In the genomic region with DNA sequence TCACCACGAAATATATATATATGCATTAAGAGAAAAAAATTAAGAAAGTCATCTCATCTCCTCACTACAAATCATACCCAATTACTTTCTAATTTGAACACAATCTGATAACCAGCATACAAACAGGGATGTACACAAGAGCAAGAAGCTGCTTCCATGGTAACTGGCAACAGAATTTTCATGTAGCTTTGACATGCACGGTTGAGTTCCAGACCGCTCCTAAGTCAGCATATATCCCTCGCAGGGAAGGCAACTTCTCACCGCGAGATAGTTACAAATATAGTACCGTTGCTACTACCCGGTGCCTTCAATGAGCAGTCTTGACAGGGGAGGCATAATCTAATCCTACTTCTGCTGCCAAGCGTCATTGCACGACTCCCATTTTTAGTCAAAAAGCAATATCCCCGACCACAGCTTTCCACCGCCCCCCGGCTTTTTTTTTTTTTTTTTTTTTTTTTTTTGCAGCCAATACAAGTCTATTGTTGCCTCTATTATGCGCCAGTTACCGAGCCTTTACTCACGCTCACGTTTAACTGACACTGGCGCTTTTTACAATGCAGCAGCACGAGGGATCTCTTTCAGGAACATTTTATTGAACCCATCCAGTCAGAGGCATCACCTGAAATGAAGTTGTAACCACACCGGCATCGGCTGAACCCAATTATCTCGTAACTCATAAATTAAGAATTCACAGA, we compare ENCODE assay signal across 8 cellular contexts. TPM values are rescaled to one million over a fixed set of nuclear protein-coding genes. Genes with fewer than 3 reads are reported as not detected.
A peak's percentile ranks its signal among the peaks of the same experiment; 100 is the strongest.
DNase-seq lines count a peak whose midpoint lies in the region; TF ChIP-seq lines count a peak whose summit lies in the region.

No MANE protein-coding gene starts in this region.

- no peak for TF ChIP-seq CTCF in GM12864 (IDR thresholded peaks at IDR 0.05; ENCODE audit: low read depth, low read length, missing control alignments)
- TF ChIP-seq CTCF in NB4 (IDR thresholded peaks at IDR 0.05; ENCODE audit: low read depth, low read length) = no peak
- no peak for TF ChIP-seq CTCF in parathyroid adenoma (IDR thresholded peaks at IDR 0.05)

- H3K27me3 ChIP-seq in ectodermal cell (ENCODE audit: control insufficient read depth, insufficient read depth, low read length, poor library complexity, severe bottlenecking) (peaks cover 35% of the 10 kb centered on the region), parathyroid adenoma (ENCODE audit: control insufficient read depth, insufficient read depth, low read length) (no peaks in the 10 kb centered on the region)

- H3K9ac ChIP-seq in parathyroid adenoma = no peak overlapping the region

- H3K4me2 ChIP-seq in parathyroid adenoma (ENCODE audit: low read length) = peak overlapping the region; percentile 83

- peak overlapping the region; percentile 98 for H2AFZ ChIP-seq in parathyroid adenoma

- H3K36me3 ChIP-seq in ectodermal cell (ENCODE audit: control insufficient read depth, insufficient read depth, low read length) (no peaks in the 10 kb centered on the region), parathyroid adenoma (ENCODE audit: control insufficient read depth, insufficient read depth, low read length) (no peaks in the 10 kb centered on the region)

- 2 to 3% methylated on average over 21 of the region's 22 CpGs for WGBS in ectodermal cell, 2 experiments

- TF ChIP-seq POLR2A in NB4 (IDR thresholded peaks at IDR 0.05; ENCODE audit: extremely low read depth, insufficient read length) = no peak

- H3K79me2 ChIP-seq in parathyroid adenoma = no peaks in the 10 kb centered on the region

- H3K9me3 ChIP-seq in ectodermal cell (ENCODE audit: control insufficient read depth, low read length) = no peaks in the 10 kb centered on the region
- H3K9me3 ChIP-seq in parathyroid adenoma (ENCODE audit: control insufficient read depth, low read length) = no peaks in the 10 kb centered on the region

- peak overlapping the region; percentile 65 for H3K4me3 ChIP-seq in GM12864 (ENCODE audit: low read depth, low read length)
- no peak overlapping the region for H3K4me3 ChIP-seq in NB4 (ENCODE audit: low read depth, low read length)
- H3K4me3 ChIP-seq in ectodermal cell (ENCODE audit: insufficient read depth, low read depth, low read length) = peak overlapping the region; percentile 62
- peak overlapping the region; percentile 68 for H3K4me3 ChIP-seq in parathyroid adenoma (ENCODE audit: low read depth, low read length)

- DNase-seq in GM12864 (ENCODE audit: low read depth) (peak; percentile 60), NB4 (ENCODE audit: low read depth) (peak; percentile 4), 8988T (no peak), OCI-M1 (lab: John Stamatoyannopoulos, UW) (no peak), MV-4-11 (lab: John Stamatoyannopoulos, UW) (no peak), NCI-H1694 treated with DMSO at 0.1 percent for 48 hours (lab: John Stamatoyannopoulos, UW) (no peak)

- H3K27ac ChIP-seq in ectodermal cell (ENCODE audit: insufficient read depth, low read depth, low read length, poor library complexity, severe bottlenecking) (no peak overlapping the region), parathyroid adenoma (no peak overlapping the region)

- H3K4me1 ChIP-seq in ectodermal cell (ENCODE audit: control insufficient read depth, insufficient read depth, low read length) (peaks cover 12% of the 10 kb centered on the region), parathyroid adenoma (no peaks in the 10 kb centered on the region)

RNA-seq across cellular contexts. Expression of gene CADM1, which starts 2.2 kb away (rescaled TPM):
- 109 TPM for polyA plus RNA-seq in ectodermal cell (2013, experiment 1 of 4)
- polyA plus RNA-seq in ectodermal cell (2013, experiment 2 of 4) = 94.6 TPM
- polyA plus RNA-seq in ectodermal cell (2013, experiment 3 of 4) = 79.9 TPM
- polyA plus RNA-seq in ectodermal cell (2013, experiment 4 of 4) = 80.0 TPM

Comparison
In these comparisons a context has a peak if more than half of its experiments do, and no peak if none do; other contexts are left out.
1. DNase-seq: peak in GM12864 (single experiment) and NB4 (single experiment); none in 8988T (single experiment), OCI-M1 (single experiment), MV-4-11 (single experiment) and NCI-H1694 treated with DMSO at 0.1 percent for 48 hours (single experiment).